10 cellular contexts compared by ENCODE assay signal in genomic region chr1:31753623-31754349, GRCh38. TPM values are rescaled to one million over a fixed set of nuclear protein-coding genes. Genes with fewer than 3 reads are reported as not detected.
DNase-seq lines count a peak whose midpoint lies in the region; ATAC-seq and TF ChIP-seq lines count a peak whose summit lies in the region.
"Had no signal": no experiment of that assay in that cellular context is flagged by ENCODE, and none has a peak within 500 bp of the region (broad histone marks: within the 10 kb centered on the region; RNA-seq: fewer than 3 reads in every experiment).

No MANE protein-coding gene starts in this region.

- no peak for ATAC-seq in GM18861 (IDR thresholded peaks at IDR 0.05; ENCODE audit: unreplicated experiment)

- peak overlapping the region in 46 of 59 donors; percentile 1 to 47 (median 25) for H3K4me3 ChIP-seq in dorsolateral prefrontal cortex

- no peaks in the 10 kb centered on the region for H3K27me3 ChIP-seq in dorsolateral prefrontal cortex

- intact Hi-C loops in dorsolateral prefrontal cortex (cut with DNase I): no loop called here

- DNase-seq in DMS 273 (lab: John Stamatoyannopoulos, UW; ENCODE audit: unreplicated experiment) (peak; percentile 95), NCI-H2107 (lab: John Stamatoyannopoulos, UW) (peak; percentile 66), dorsolateral prefrontal cortex (peak; percentile 88 to 94 (median 92)), myocyte (ENCODE audit: low read depth) (peak; percentile 99), amniotic stem cell (lab: John Stamatoyannopoulos, UW) (no peak), T-helper 1 cell (no peak)
- no peak for DNase-seq in activated naive CD4-positive, alpha-beta T cell treated with Interleukin-2 at 50 U/mL for 16 hours
- DNase-seq: activated CD4-positive, alpha-beta T cell treated with anti-CD3 and anti-CD28 coated beads for 48 hours had no signal

- peak overlapping the region; percentile 51 to 96 (median 91) for H3K27ac ChIP-seq in dorsolateral prefrontal cortex
- H3K27ac ChIP-seq: parathyroid adenoma had no signal

- peak in 13 of 56 donors; percentile 8 to 42 (median 18) for TF ChIP-seq CTCF in dorsolateral prefrontal cortex (IDR thresholded peaks at IDR 0.05 in 54 of 56, conservative IDR thresholded peaks at IDR 0.05 in 2 of 56; ENCODE audit: low read depth in 1 of 56, partially characterized antibody in 56 of 56)

RNA-seq across cellular contexts. Expression of gene ADGRB2, which starts 10.4 kb away (rescaled TPM):
- total RNA-seq in dorsolateral prefrontal cortex: 100 to 1,000 TPM; 101 to 272 (median 186) TPM
- 15.8 and 20.2 TPM in 2 replicates for total RNA-seq in myocyte
- 49.9 TPM for polyA plus RNA-seq in myocyte (2012)

RNA-seq across cellular contexts. Expression of gene COL16A1, which starts 50.0 kb away (rescaled TPM):
- total RNA-seq in dorsolateral prefrontal cortex (100 to 1,000 TPM in 60 of 120 experiments, 10 to 100 TPM in 60; 24.6 to 285 (median 97.8) TPM), myocyte (27.9 and 37.7 TPM in 2 replicates)
- 59.6 TPM for polyA plus RNA-seq in myocyte (2012)

Comparison
In these comparisons a context has a peak if more than half of its experiments do, and no peak if none do; other contexts are left out.
1. DNase-seq: peak in DMS 273 (single experiment), NCI-H2107 (single experiment), dorsolateral prefrontal cortex (10 of 10) and myocyte (single experiment); none in amniotic stem cell (single experiment), T-helper 1 cell (0 of 5) and activated naive CD4-positive, alpha-beta T cell treated with Interleukin-2 at 50 U/mL for 16 hours (single experiment).